8 cellular contexts compared by ENCODE assay signal in genomic region chr15:90664650-90665287, GRCh38. TPM values are rescaled to one million over a fixed set of nuclear protein-coding genes. Genes with fewer than 3 reads are reported as not detected.
DNase-seq lines count a peak whose midpoint lies in the region; ATAC-seq, FAIRE-seq and TF ChIP-seq lines count a peak whose summit lies in the region.

No MANE protein-coding gene starts in this region.

- no peaks in the 10 kb centered on the region for H3K36me3 ChIP-seq in CD8-positive, alpha-beta memory T cell (ENCODE audit: insufficient read depth, low read length)
- no peaks in the 10 kb centered on the region for H3K36me3 ChIP-seq in Peyer's patch

- CTCF ChIA-PET in CD8-positive, alpha-beta memory T cell (lab: Charles Lee), result interaction anchor here (0.6 to 1.8 kb wide), 5 partner anchors 11 to 221 kb away, joined by 3 to 5 read pairs (median 3); no protein-coding TSS in a partner anchor

- no peak for TF ChIP-seq POLR2A in Peyer's patch (IDR thresholded peaks at IDR 0.05)

- H3K9me3 Mint-ChIP-seq in CD8-positive, alpha-beta memory T cell, result peaks cover 0 to 1% (median 0%) of the 10 kb centered on the region in 5 donors
- H3K9me3 Mint-ChIP-seq in naive B cell, result no peaks in the 10 kb centered on the region

- peak overlapping the region; percentile 21 for H3K27ac ChIP-seq in CD8-positive, alpha-beta memory T cell (ENCODE audit: low read depth, low read length)
- H3K27ac ChIP-seq in Peyer's patch (peak overlapping the region; percentile 74 to 87 (median 80)), epithelial cell of prostate (peak overlapping the region; percentile 60)

- peak overlapping the region; percentile 65 to 90 (median 79) for H3K4me3 Mint-ChIP-seq in CD8-positive, alpha-beta memory T cell
- peak overlapping the region; percentile 86 to 94 (median 90) for H3K4me3 Mint-ChIP-seq in naive B cell

- H3K4me1 Mint-ChIP-seq in CD8-positive, alpha-beta memory T cell, result peaks cover 48 to 62% (median 58%) of the 10 kb centered on the region in 3 donors
- H3K4me1 Mint-ChIP-seq in naive B cell, result peaks cover 53 to 69% (median 64%) of the 10 kb centered on the region in 3 donors

- H3K27me3 Mint-ChIP-seq in CD8-positive, alpha-beta memory T cell, result peaks cover 24 to 32% of the 10 kb centered on the region in 2 donors
- H3K27me3 Mint-ChIP-seq in naive B cell, result peaks cover 12 to 17% (median 15%) of the 10 kb centered on the region in 3 donors

- peaks cover 0 to 3% (median 1%) of the 10 kb centered on the region in 3 donors for H3K36me3 Mint-ChIP-seq in CD8-positive, alpha-beta memory T cell
- no peaks in the 10 kb centered on the region for H3K36me3 Mint-ChIP-seq in naive B cell

- ATAC-seq in GM21786 (IDR thresholded peaks at IDR 0.05; ENCODE audit: unreplicated experiment), result peak; percentile 5
- no peak for ATAC-seq in naive B cell (ENCODE audit: low read depth in 2 of 2)

- H3K4me1 ChIP-seq in CD8-positive, alpha-beta memory T cell (ENCODE audit: insufficient read depth, low read length), result peaks cover 38% of the 10 kb centered on the region
- H3K4me1 ChIP-seq in Peyer's patch, result peaks cover 0 to 25% (median 9%) of the 10 kb centered on the region in 4 donors

- peak overlapping the region in 2 of 8 donors; percentile 36 to 71 for H3K27ac Mint-ChIP-seq in CD8-positive, alpha-beta memory T cell
- peak overlapping the region; percentile 13 to 89 (median 71) for H3K27ac Mint-ChIP-seq in naive B cell

- no peaks in the 10 kb centered on the region for H3K9me3 ChIP-seq in CD8-positive, alpha-beta memory T cell (ENCODE audit: low read length)
- no peaks in the 10 kb centered on the region for H3K9me3 ChIP-seq in Peyer's patch

- H3K27me3 ChIP-seq in CD8-positive, alpha-beta memory T cell (ENCODE audit: insufficient read depth, low read length, poor library complexity, severe bottlenecking), result peaks cover 5% of the 10 kb centered on the region
- H3K27me3 ChIP-seq in Peyer's patch, result no peaks in the 10 kb centered on the region

- TF ChIP-seq CTCF in Peyer's patch (IDR thresholded peaks at IDR 0.05), result no peak

- POLR2A ChIA-PET in CD8-positive, alpha-beta memory T cell (lab: Charles Lee), result interaction anchor here (1.2 kb wide), 1 partner anchor 13 kb away, joined by 3 read pairs; no protein-coding TSS in a partner anchor

- DNase-seq in CD8-positive, alpha-beta memory T cell, result no peak
- DNase-seq in Peyer's patch, result peak in 2 of 3 donors; percentile 19 to 58
- DNase-seq in epithelial cell of prostate (ENCODE audit: low read depth, low spot score), result no peak
- DNase-seq in naive B cell, result no peak
- no peak for DNase-seq in HPDE6-E6E7 (ENCODE audit: extremely low spot score)
- no peak for DNase-seq in urothelium cell line (ENCODE audit: low spot score)
- DNase-seq in activated CD8-positive, alpha-beta memory T cell treated with anti-CD3 and anti-CD28 coated beads, Interleukin-2, amount 50 U/mL, for 4 hours, result no peak

- FAIRE-seq in urothelium cell line (lab: Jason Lieb, UNC), result no peak

- H3K4me3 ChIP-seq in CD8-positive, alpha-beta memory T cell (ENCODE audit: low read length), result peak overlapping the region; percentile 55
- H3K4me3 ChIP-seq in Peyer's patch, result peak overlapping the region; percentile 70 to 77 (median 72)

RNA-seq across cellular contexts. Expression of gene BLM, which starts 52.4 kb away (rescaled TPM):
- total RNA-seq in CD8-positive, alpha-beta memory T cell, result 10 to 100 TPM; 37.0 to 37.6 TPM
- polyA plus RNA-seq in CD8-positive, alpha-beta memory T cell, result 5.8 TPM
- total RNA-seq in Peyer's patch, result 1 to 10 TPM in 3 of 4 donors, under 1 TPM in 1; 0.94 to 8.4 (median 4.2) TPM
- 10 to 100 TPM in 2 of 6 donors, 1 to 10 TPM in 3, not detected in 1; 5.5 to 11.1 (median 6.8) TPM for polyA plus RNA-seq in naive B cell (ENCODE audit: low read depth in 6 of 6)

Comparison
In these comparisons a context has a peak if more than half of its experiments do, and no peak if none do; other contexts are left out.
1. DNase-seq: peak in Peyer's patch (2 of 3); none in CD8-positive, alpha-beta memory T cell (0 of 5), epithelial cell of prostate (single experiment), naive B cell (single experiment), HPDE6-E6E7 (single experiment), urothelium cell line (single experiment) and activated CD8-positive, alpha-beta memory T cell treated with anti-CD3 and anti-CD28 coated beads, Interleukin-2, amount 50 U/mL, for 4 hours (single experiment).
2. H3K27ac ChIP-seq: peak in every context shown above with its lines; median percentile 80 in Peyer's patch; 60 in epithelial cell of prostate; 21 in CD8-positive, alpha-beta memory T cell.
3. RNA of gene BLM, which starts 52.4 kb away (total RNA-seq): 37.0 to 37.6 TPM in CD8-positive, alpha-beta memory T cell; 0.94 to 8.4 TPM in Peyer's patch; every median in the first group is over 4 times any median in the second.